In genomic region chr11:45736424-45736823, GRCh38 we compare ENCODE assay signal across 13 cellular contexts.
DNase-seq lines count a peak whose midpoint lies in the region; ATAC-seq and TF ChIP-seq lines count a peak whose summit lies in the region.
"Had no signal": no experiment of that assay in that cellular context is flagged by ENCODE, and none has a peak within 500 bp of the region (broad histone marks: within the 10 kb centered on the region; RNA-seq: fewer than 3 reads in every experiment).

No MANE protein-coding gene starts in this region.

- CTCF ChIA-PET in RWPE1 (lab: Yijun Ruan, JAX), result interaction anchor here (0.5 kb wide), 1 partner anchor 418 kb away, joined by 6 read pairs; no protein-coding TSS in a partner anchor
- CTCF ChIA-PET in SK-N-SH (lab: Yijun Ruan, JAX), result interaction anchor here (1.1 to 1.3 kb wide), 2 partner anchors 35 to 365 kb away, joined by 3 read pairs; no protein-coding TSS in a partner anchor

- H3F3A ChIP-seq in SK-N-SH (replicated peaks; ENCODE audit: insufficient read depth), result no peaks in the 10 kb centered on the region

- H3K9me2 ChIP-seq in SK-N-SH, result no peaks in the 10 kb centered on the region

- no peaks in the 10 kb centered on the region for H3K4me1 ChIP-seq in gastroesophageal sphincter
- peaks cover 13 to 35% (median 29%) of the 10 kb centered on the region in 3 donors for H3K4me1 ChIP-seq in skeletal muscle tissue (ENCODE audit: control insufficient read depth in 3 of 3, insufficient read depth in 3 of 3, low read length in 3 of 3)
- no peaks in the 10 kb centered on the region for H3K4me1 ChIP-seq in SK-N-SH (ENCODE audit: control insufficient read depth in 1 of 2, insufficient read depth in 2 of 2, low read depth in 1 of 2, low read length in 1 of 2)

- no peak overlapping the region for H3K4me2 ChIP-seq in SK-N-SH

- TF ChIP-seq CTCF in HFF-Myc (IDR thresholded peaks at IDR 0.05; ENCODE audit: low read depth, low read length, missing control alignments), result no peak
- no peak for TF ChIP-seq CTCF in RWPE1 (conservative IDR thresholded peaks at IDR 0.05; ENCODE audit: low read depth)
- TF ChIP-seq CTCF in gastroesophageal sphincter (IDR thresholded peaks at IDR 0.05), result no peak
- TF ChIP-seq CTCF in SK-N-SH (IDR thresholded peaks at IDR 0.05), result no peak

- H3K9ac ChIP-seq in skeletal muscle tissue (ENCODE audit: low read depth in 1 of 3, low read length in 3 of 3), result no peak overlapping the region
- H3K9ac ChIP-seq in SK-N-SH, result no peak overlapping the region

- WGBS in gastroesophageal sphincter (ENCODE audit: low coverage in 1 of 2), 2 donors, result 73 to 80% methylated on average over 2 of the region's 2 CpGs
- WGBS in SK-N-SH (ENCODE audit: low lambda C conversion rate), result 71% methylated on average over 2 of the region's 2 CpGs

- TF ChIP-seq EP300 in gastroesophageal sphincter (IDR thresholded peaks at IDR 0.05), result no peak
- no peak for TF ChIP-seq EP300 in SK-N-SH (IDR thresholded peaks at IDR 0.05; ENCODE audit: borderline replicate concordance in 1 of 2, low read depth in 1 of 2, low read length in 1 of 2)

- TF ChIP-seq RAD21 in SK-N-SH (IDR thresholded peaks at IDR 0.05; ENCODE audit: low read length), result no peak

- H3K27me3 ChIP-seq in gastroesophageal sphincter (peaks cover 4% of the 10 kb centered on the region), skeletal muscle tissue (ENCODE audit: control insufficient read depth in 3 of 3, insufficient read depth in 3 of 3, low read length in 3 of 3) (no peaks in the 10 kb centered on the region), SK-N-SH (ENCODE audit: insufficient read depth) (no peaks in the 10 kb centered on the region)
- H3K27me3 ChIP-seq: heart left ventricle had no signal

- peak; percentile 93 for ATAC-seq in gastroesophageal sphincter
- no peak for ATAC-seq in HG02884 (IDR thresholded peaks at IDR 0.05; ENCODE audit: unreplicated experiment)
- ATAC-seq: Panc1 had no signal

- POLR2A ChIA-PET in RWPE1 (lab: Yijun Ruan, JAX; ENCODE audit: low non-redundant PET) (no interaction called here), SK-N-SH (lab: Yijun Ruan, JAX) (no interaction called here)

- no peak overlapping the region for H2AFZ ChIP-seq in SK-N-SH (ENCODE audit: low read depth)

- peaks cover 0 to 4% (median 0%) of the 10 kb centered on the region in 3 donors for H3K9me3 ChIP-seq in gastroesophageal sphincter
- no peaks in the 10 kb centered on the region for H3K9me3 ChIP-seq in skeletal muscle tissue (ENCODE audit: control insufficient read depth in 3 of 3, low read length in 3 of 3)
- H3K9me3 ChIP-seq in SK-N-SH, result no peaks in the 10 kb centered on the region
- H3K9me3 ChIP-seq: heart left ventricle had no signal

- H3K36me3 ChIP-seq in gastroesophageal sphincter (no peaks in the 10 kb centered on the region), skeletal muscle tissue (ENCODE audit: control insufficient read depth in 3 of 3, insufficient read depth in 3 of 3, low read length in 3 of 3) (no peaks in the 10 kb centered on the region), SK-N-SH (replicated peaks in 1 of 2; ENCODE audit: control insufficient read depth in 1 of 2, insufficient read depth in 2 of 2, low read length in 1 of 2) (no peaks in the 10 kb centered on the region)
- H3K36me3 ChIP-seq: heart left ventricle had no signal

- no peak for TF ChIP-seq POLR2A in gastroesophageal sphincter (IDR thresholded peaks at IDR 0.05)

- peak; percentile 9 for DNase-seq in HFF-Myc (ENCODE audit: extremely low read depth, low read depth)
- peak; percentile 75 for DNase-seq in RWPE1 (ENCODE audit: low spot score)
- no peak for DNase-seq in caudate nucleus (lab: John Stamatoyannopoulos, UW)
- DNase-seq in SK-N-SH, result no peak
- DNase-seq: activated T-cell treated with anti-CD3 and anti-CD28 coated beads, Interleukin-2, amount 50 U/mL, for 1 hour; H7; heart left ventricle; NCI-H1105; stimulated activated CD4-positive, alpha-beta T cell treated with anti-CD3 and anti-CD28 coated beads, Interleukin-12 subunit alpha, Interleukin-12 subunit beta, amount 100 ng/mL, for 4 hours had no signal

- H4K20me1 ChIP-seq in SK-N-SH (ENCODE audit: insufficient read depth), result no peaks in the 10 kb centered on the region

- no peaks in the 10 kb centered on the region for H3K79me2 ChIP-seq in SK-N-SH (ENCODE audit: insufficient read depth)

- no peak overlapping the region for H3K4me3 ChIP-seq in HFF-Myc (replicated peaks; ENCODE audit: low read depth, low read length)
- H3K4me3 ChIP-seq in gastroesophageal sphincter, result no peak overlapping the region
- no peak overlapping the region for H3K4me3 ChIP-seq in skeletal muscle tissue (ENCODE audit: low read length in 3 of 3)
- no peak overlapping the region for H3K4me3 ChIP-seq in SK-N-SH (ENCODE audit: low read depth in 2 of 2, low read length in 1 of 2)
- H3K4me3 ChIP-seq: heart left ventricle had no signal

- H3K27ac ChIP-seq in RWPE1 (peak overlapping the region; percentile 80), gastroesophageal sphincter (no peak overlapping the region), skeletal muscle tissue (ENCODE audit: low read depth, low read length) (peak overlapping the region; percentile 76), caudate nucleus (ENCODE audit: low read depth, low read length) (no peak overlapping the region), SK-N-SH (ENCODE audit: low read depth in 2 of 2, low read length in 1 of 2) (no peak overlapping the region)
- H3K27ac ChIP-seq: heart left ventricle had no signal

TF ChIP-seq in SK-N-SH, 30 proteins besides CTCF, POLR2A, EP300 and RAD21:
- TF ChIP-seq USF2 (IDR thresholded peaks at IDR 0.05; ENCODE audit: borderline replicate concordance, low read depth, low read length), result no peak
- TF ChIP-seq SIN3A (IDR thresholded peaks at IDR 0.05; ENCODE audit: borderline replicate concordance, low read depth, low read length), result no peak
- no peak for TF ChIP-seq TCF12 (IDR thresholded peaks at IDR 0.05)
- no peak for TF ChIP-seq YY1 (IDR thresholded peaks at IDR 0.05; ENCODE audit: low read depth)
- no peak for TF ChIP-seq USF1 (IDR thresholded peaks at IDR 0.05; ENCODE audit: borderline replicate concordance, low read depth)
- no peak for TF ChIP-seq REST (IDR thresholded peaks at IDR 0.05; ENCODE audit: low read depth, low read length)
- TF ChIP-seq IRF3 (IDR thresholded peaks at IDR 0.05; ENCODE audit: low read depth, low read length), result no peak
- no peak for TF ChIP-seq RCOR1 (IDR thresholded peaks at IDR 0.05; ENCODE audit: low read length)
- no peak for TF ChIP-seq CHD2 (IDR thresholded peaks at IDR 0.05; ENCODE audit: low read length, partially characterized antibody)

Comparison
In these comparisons a context has a peak if more than half of its experiments do, and no peak if none do; other contexts are left out.
1. DNase-seq: peak in HFF-Myc (single experiment) and RWPE1 (single experiment); none in caudate nucleus (0 of 61) and SK-N-SH (single experiment).
2. H3K27ac ChIP-seq: peak in RWPE1 (single experiment) and skeletal muscle tissue (single experiment); none in gastroesophageal sphincter (0 of 4), caudate nucleus (single experiment) and SK-N-SH (0 of 2).